Comparison of ENCODE assay signal across 8 cellular contexts in genomic region chr7:22726345-22726848, GRCh38. TPM values are rescaled to one million over a fixed set of nuclear protein-coding genes. Genes with fewer than 3 reads are reported as not detected.
DNase-seq lines count a peak whose midpoint lies in the region; ATAC-seq, FAIRE-seq and TF ChIP-seq lines count a peak whose summit lies in the region.

No MANE protein-coding gene starts in this region.

- CTCF ChIA-PET in K562 (lab: Yijun Ruan, JAX; ENCODE audit: low intra/inter-chr PET ratio), result interaction anchor here (0.7 to 3.1 kb wide), 7 partner anchors 10 to 329 kb away, joined by 3 to 52 read pairs (median 4); no protein-coding TSS in a partner anchor

- peak; percentile 26; the same call in 1 of the 2 replicates for TF ChIP-seq EP300 in K562 (IDR thresholded peaks at IDR 0.05; ENCODE audit: low read length)

- WGBS in K562 (ENCODE audit: insufficient coverage, low coverage, missing lambda C conversion rate), result 0% methylated on average over 7 of the region's 7 CpGs

- no peak for TF ChIP-seq POLR2A in K562 (conservative IDR thresholded peaks at IDR 0.05)

- H3K36me3 ChIP-seq in H7 (replicated peaks; ENCODE audit: control insufficient read depth, insufficient read depth, low read length), result no peaks in the 10 kb centered on the region
- H3K36me3 ChIP-seq in K562 (ENCODE audit: control insufficient read depth, insufficient read depth, low read length), result no peaks in the 10 kb centered on the region
- no peaks in the 10 kb centered on the region for H3K36me3 ChIP-seq in kidney (ENCODE audit: control insufficient read depth in 1 of 2, insufficient read depth in 2 of 2, low read length in 2 of 2)

- no TSS peak for BruUV-seq in K562 (replicated peaks; lab: Mats Ljungman, UMichigan)

- peaks cover 16% of the 10 kb centered on the region for H3K4me1 Mint-ChIP-seq in T-helper 17 cell

- H3K4me3 ChIP-seq in H7 (ENCODE audit: insufficient read depth, low read depth, low read length) (peak overlapping the region; percentile 28), LNCaP clone FGC (ENCODE audit: low read depth, low read length) (no peak overlapping the region), K562 (peak overlapping the region; percentile 33; the same call in 1 of the 2 replicates), kidney (ENCODE audit: low read length in 2 of 2) (peak overlapping the region in 1 of 2 donors; percentile 50)

- H3K27ac Mint-ChIP-seq in T-helper 17 cell, result no peak overlapping the region

- DNase-seq in NCI-H1436 (lab: John Stamatoyannopoulos, UW) (peak; percentile 64), NCI-H1436 treated with DMSO at 0.1 percent for 48 hours (lab: John Stamatoyannopoulos, UW) (no peak), H7 (peak; percentile 44), LNCaP clone FGC (ENCODE audit: low read depth) (peak; percentile 35), T-helper 17 cell (peak in 1 of 3 donors; percentile 25), K562 (ENCODE audit: extremely low read depth in 1 of 4, low spot score in 3 of 4) (peak; percentile 68 to 89 (median 72)), kidney (peak; percentile 78)
- DNase-seq in stimulated activated CD4-positive, alpha-beta T cell treated with anti-CD3 and anti-CD28 coated beads, Interleukin-1b, Interleukin-23, amount 100 ng/mL, for 4 hours (ENCODE audit: low read depth in 2 of 2), result peak; percentile 28 to 32

- ATAC-seq in T-helper 17 cell, result peak; percentile 88
- ATAC-seq in K562, result peak; percentile 88

- H3K27ac ChIP-seq in K562 (ENCODE audit: extremely low read depth, low read depth, low read length) (peak overlapping the region; percentile 42), kidney (ENCODE audit: low read depth in 2 of 2, low read length in 2 of 2) (no peak overlapping the region)

- TF ChIP-seq CTCF in LNCaP clone FGC (IDR thresholded peaks at IDR 0.05; ENCODE audit: control insufficient read depth, extremely low read depth, insufficient read depth), result peak; percentile 83
- peak; percentile 78 to 87 (median 82) for TF ChIP-seq CTCF in K562 (IDR thresholded peaks at IDR 0.05 in 2 of 3, conservative IDR thresholded peaks at IDR 0.05 in 1 of 3; ENCODE audit: insufficient read depth in 2 of 3, low read depth in 1 of 3, low read length in 3 of 3)
- peak; percentile 67 for TF ChIP-seq CTCF in kidney (IDR thresholded peaks at IDR 0.05; ENCODE audit: borderline replicate concordance, extremely low read depth, insufficient read depth)

- POLR2A ChIA-PET in K562 (lab: Yijun Ruan, JAX), result interaction anchor here (0.8 to 2.7 kb wide), 9 partner anchors 9 to 166 kb away, joined by 3 to 11 read pairs (median 4); no protein-coding TSS in a partner anchor

- H3K4me3 Mint-ChIP-seq in T-helper 17 cell, result peak overlapping the region; percentile 55

- H3K27me3 Mint-ChIP-seq in T-helper 17 cell, result peaks cover 29% of the 10 kb centered on the region

- no peaks in the 10 kb centered on the region for H4K20me1 ChIP-seq in K562 (replicated peaks; ENCODE audit: control insufficient read depth, insufficient read depth, low read length)

- no peaks in the 10 kb centered on the region for H3K9me3 ChIP-seq in T-helper 17 cell (ENCODE audit: control insufficient read depth, low read length, poor library complexity, severe bottlenecking)
- no peaks in the 10 kb centered on the region for H3K9me3 ChIP-seq in K562 (replicated peaks; ENCODE audit: control insufficient read depth, insufficient read depth, low read depth, low read length)
- H3K9me3 ChIP-seq in kidney (ENCODE audit: control insufficient read depth in 1 of 2, low read length in 2 of 2), result no peaks in the 10 kb centered on the region

- H3K9ac ChIP-seq in K562 (ENCODE audit: insufficient read depth in 1 of 2, low read depth in 2 of 2, low read length in 2 of 2) (peak overlapping the region; percentile 22 to 33; a peak in 3 of 4 replicates), kidney (ENCODE audit: low read length in 2 of 2) (no peak overlapping the region)

- in situ Hi-C loops in K562 (cut with MboI), result loop anchor here (25.0 kb wide), 1 partner anchor 614 kb away; no protein-coding TSS in a partner anchor

- peaks cover 16 to 58% of the 10 kb centered on the region in 2 experiments for H3K4me1 ChIP-seq in K562 (replicated peaks in 1 of 2; ENCODE audit: control insufficient read depth in 2 of 2, insufficient read depth in 2 of 2, low read length in 2 of 2)
- peaks cover 7 to 14% of the 10 kb centered on the region in 2 donors for H3K4me1 ChIP-seq in kidney (ENCODE audit: control insufficient read depth in 1 of 2, insufficient read depth in 1 of 2, low read depth in 1 of 2, low read length in 2 of 2)

- H2AFZ ChIP-seq in K562 (ENCODE audit: low read depth, low read length), result peak overlapping the region; percentile 89

- H3K27me3 ChIP-seq in H7 (ENCODE audit: control insufficient read depth, insufficient read depth, low read length) (no peaks in the 10 kb centered on the region), K562 (ENCODE audit: control insufficient read depth in 2 of 2, insufficient read depth in 2 of 2, low read length in 2 of 2) (no peaks in the 10 kb centered on the region)

- no peaks in the 10 kb centered on the region for H3K9me1 ChIP-seq in K562 (ENCODE audit: control insufficient read depth, insufficient read depth, low read length)

- peaks cover 2% of the 10 kb centered on the region; the same call in 1 of the 3 replicates for H3K79me2 ChIP-seq in K562 (ENCODE audit: control insufficient read depth, insufficient read depth, low read length)

- FAIRE-seq in K562 (lab: Jason Lieb, UNC), result peak; percentile 77
- no peak for FAIRE-seq in kidney (lab: Jason Lieb, UNC)

- intact Hi-C loops in K562 (cut with micrococcal nuclease), result loop anchor here (1.0 to 5.0 kb wide), 6 partner anchors 23 to 346 kb away; no protein-coding TSS in a partner anchor
- intact Hi-C loops in kidney (cut with DNase I), result loop anchor here (10.0 kb wide), 1 partner anchor 172 kb away; no protein-coding TSS in a partner anchor

- H3K36me3 Mint-ChIP-seq in T-helper 17 cell (ENCODE audit: low read depth), result no peaks in the 10 kb centered on the region

- peak overlapping the region; percentile 75 for H3K4me2 ChIP-seq in K562 (ENCODE audit: insufficient read depth, low read length)

- peak; percentile 79 to 92 for TF ChIP-seq RAD21 in K562 (CRISPR knock-in tag; conservative IDR thresholded peaks at IDR 0.05 in 1 of 2, IDR thresholded peaks at IDR 0.05 in 1 of 2)

TF ChIP-seq in K562, 482 proteins besides CTCF, POLR2A, EP300 and RAD21 (continues in another document):
- TF ChIP-seq CTBP1 (IDR thresholded peaks at IDR 0.05; ENCODE audit: borderline replicate concordance), result peak; percentile 49; the same call in 1 of the 2 replicates
- TF ChIP-seq CTCFL (IDR thresholded peaks at IDR 0.05; ENCODE audit: borderline replicate concordance, insufficient read depth, low read depth, low read length, poor library complexity, severe bottlenecking), result no peak
- no peak for TF ChIP-seq CBFA2T3 (IDR thresholded peaks at IDR 0.05)
- no peak for TF ChIP-seq NR3C1 (CRISPR knock-in tag; IDR thresholded peaks at IDR 0.05)
- no peak for TF ChIP-seq FOXJ3 (CRISPR knock-in tag; IDR thresholded peaks at IDR 0.05)
- 0 out of 2 replicates have a peak, but pooled peaks have one; percentile 43 for TF ChIP-seq ZNF165 (CRISPR knock-in tag; IDR thresholded peaks at IDR 0.05; ENCODE audit: borderline replicate concordance)
- TF ChIP-seq E2F5 (CRISPR knock-in tag; IDR thresholded peaks at IDR 0.05), result 0 out of 2 replicates have a peak, but pooled peaks have one; percentile 44

RNA-seq across cellular contexts. Expression of gene IL6, which starts 0.6 kb away (rescaled TPM):
- total RNA-seq in H7 (2014; rRNA removed; shearing (Covaris generic)), result 0.22 and 0.69 TPM in 2 replicates
- total RNA-seq in T-helper 17 cell (1 to 10 TPM in 1 of 2 donors, under 1 TPM in 1; 0.57 to 1.5 TPM), K562 (2014; rRNA removed) (1.1 and 1.2 TPM in 2 replicates), K562 (2014; rRNA removed; fragmentation: Illumina TruSeq; extraction: Trizol) (1.3 and 1.5 TPM in 2 replicates), K562 (2015; rRNA removed; fragmentation: Illumina TruSeq; extraction: Trizol) (0.68 and 0.76 TPM in 2 replicates), K562 (2021) (0.94 and 1.5 TPM in 2 replicates), kidney (1.6 TPM)
- 5.2 and 5.4 TPM in 2 replicates for total RNA-seq in K562 (2011; cell fraction: chromatin; rRNA removed; ENCODE audit: low replicate concordance)
- 2.2 and 6.7 TPM in 2 replicates for total RNA-seq in K562 (2011; cell fraction: nucleolus; rRNA removed)
- 1.9 and 7.3 TPM in 2 replicates for total RNA-seq in K562 (2011; cell fraction: nucleoplasm; rRNA removed)
- polyA plus RNA-seq in K562 (2011; rRNA removed) (1.2 and 1.6 TPM in 2 replicates), K562 (2014; fragmentation: Illumina TruSeq; extraction: Trizol) (2.0 and 2.2 TPM in 2 replicates), K562 (2014; fragmentation: Nextera tagmentation; extraction: Ambion mirVana) (1 to 10 TPM; 1.5 to 2.9 TPM), K562 (2014; rRNA removed) (1.2 and 2.2 TPM in 2 replicates), kidney (ENCODE audit: insufficient read depth, low read depth, low replicate concordance) (0.58 TPM)
- 0.48 and 0.63 TPM in 2 replicates for polyA plus RNA-seq in K562 (2011; cell fraction: cytosol; rRNA removed)
- 3.0 and 4.2 TPM in 2 replicates for polyA plus RNA-seq in K562 (2011; cell fraction: nucleus; rRNA removed)
- polyA plus RNA-seq in K562 (2012), result 1.1 and 2.5 TPM in 2 replicates
- 0.57 and 1.1 TPM in 2 replicates for polyA minus RNA-seq in K562 (2011; rRNA and poly(A)+ RNA removed)
- polyA minus RNA-seq in K562 (2011; cell fraction: cytosol; rRNA and poly(A)+ RNA removed), result 1.4 and 1.5 TPM in 2 replicates
- 2.4 TPM in 2 replicates for polyA minus RNA-seq in K562 (2011; cell fraction: nucleus; rRNA and poly(A)+ RNA removed)

Comparison
In these comparisons a context has a peak if more than half of its experiments do, and no peak if none do; other contexts are left out.
1. H3K9ac ChIP-seq: peak in K562 (2 of 2); none in kidney (0 of 2).
2. Peak in every context shown above with its lines, with median percentiles within 50 percentile points of each other: CTCF ChIP-seq.